17 cellular contexts compared by ENCODE assay signal in genomic region chr20:33644313-33645071, GRCh38.
"Had no signal": no experiment of that assay in that cellular context is flagged by ENCODE, and none has a peak within 500 bp of the region (broad histone marks: within the 10 kb centered on the region; RNA-seq: fewer than 3 reads in every experiment).

No MANE protein-coding gene starts in this region.

- H3K9me3 ChIP-seq: colonic mucosa, heart right ventricle, right atrium auricular region, stomach, thoracic aorta, transverse colon had no signal

- H3K27ac ChIP-seq: colonic mucosa, heart right ventricle, right atrium auricular region, stomach, thoracic aorta, transverse colon had no signal

- DNase-seq: colonic mucosa; dermis blood vessel endothelial cell; heart right ventricle; hypothalamus; kidney glomerular epithelial cell; mesendoderm; naive B cell; small intestine; stimulated activated CD4-positive, alpha-beta T cell treated with anti-CD3 and anti-CD28 coated beads, Interleukin-12 subunit alpha, Interleukin-12 subunit beta, amount 100 ng/mL, for 4 hours; stimulated activated naive CD4-positive, alpha-beta T cell; stomach; substantia nigra; transverse colon had no signal

- ATAC-seq: esophagus mucosa, heart right ventricle had no signal

- H3K27me3 Mint-ChIP-seq: naive B cell had no signal

- H3K27ac Mint-ChIP-seq: nephron had no signal

- H3K9me3 Mint-ChIP-seq: naive B cell, nephron had no signal

- H3K4me1 ChIP-seq: colonic mucosa had no signal

- H3K4me3 Mint-ChIP-seq: naive B cell, nephron had no signal

- H3K4me3 ChIP-seq: colonic mucosa, heart right ventricle, right atrium auricular region, stomach, thoracic aorta, transverse colon had no signal

- H3K27me3 ChIP-seq: colonic mucosa, heart right ventricle, right atrium auricular region, stomach, transverse colon had no signal

- H3K4me1 Mint-ChIP-seq: naive B cell had no signal
